Comparison of ENCODE assay signal across 1 cellular context in genomic region chr6:151322570-151322969, GRCh38.
TF ChIP-seq lines count a peak whose summit lies in the region.

No MANE protein-coding gene starts in this region.

TF ChIP-seq in HepG2, 621 proteins besides CTCF, POLR2A, EP300 and RAD21 (continued from another document):
- TF ChIP-seq, protein P1, sequence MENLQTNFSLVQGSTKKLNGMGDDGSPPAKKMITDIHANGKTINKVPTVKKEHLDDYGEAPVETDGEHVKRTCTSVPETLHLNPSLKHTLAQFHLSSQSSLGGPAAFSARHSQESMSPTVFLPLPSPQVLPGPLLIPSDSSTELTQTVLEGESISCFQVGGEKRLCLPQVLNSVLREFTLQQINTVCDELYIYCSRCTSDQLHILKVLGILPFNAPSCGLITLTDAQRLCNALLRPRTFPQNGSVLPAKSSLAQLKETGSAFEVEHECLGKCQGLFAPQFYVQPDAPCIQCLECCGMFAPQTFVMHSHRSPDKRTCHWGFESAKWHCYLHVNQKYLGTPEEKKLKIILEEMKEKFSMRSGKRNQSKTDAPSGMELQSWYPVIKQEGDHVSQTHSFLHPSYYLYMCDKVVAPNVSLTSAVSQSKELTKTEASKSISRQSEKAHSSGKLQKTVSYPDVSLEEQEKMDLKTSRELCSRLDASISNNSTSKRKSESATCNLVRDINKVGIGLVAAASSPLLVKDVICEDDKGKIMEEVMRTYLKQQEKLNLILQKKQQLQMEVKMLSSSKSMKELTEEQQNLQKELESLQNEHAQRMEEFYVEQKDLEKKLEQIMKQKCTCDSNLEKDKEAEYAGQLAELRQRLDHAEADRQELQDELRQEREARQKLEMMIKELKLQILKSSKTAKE (CRISPR knock-in tag; IDR thresholded peaks at IDR 0.05; ENCODE audit: borderline replicate concordance), result no peak
- TF ChIP-seq, protein P2, sequence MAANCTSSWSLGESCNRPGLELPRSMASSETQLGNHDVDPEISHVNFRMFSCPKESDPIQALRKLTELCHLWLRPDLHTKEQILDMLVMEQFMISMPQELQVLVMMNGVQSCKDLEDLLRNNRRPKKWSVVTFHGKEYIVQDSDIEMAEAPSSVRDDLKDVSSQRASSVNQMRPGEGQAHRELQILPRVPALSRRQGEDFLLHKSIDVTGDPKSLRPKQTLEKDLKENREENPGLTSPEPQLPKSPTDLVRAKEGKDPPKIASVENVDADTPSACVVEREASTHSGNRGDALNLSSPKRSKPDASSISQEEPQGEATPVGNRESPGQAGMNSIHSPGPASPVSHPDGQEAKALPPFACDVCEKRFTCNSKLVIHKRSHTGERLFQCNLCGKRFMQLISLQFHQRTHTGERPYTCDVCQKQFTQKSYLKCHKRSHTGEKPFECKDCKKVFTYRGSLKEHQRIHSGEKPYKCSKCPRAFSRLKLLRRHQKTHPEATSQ (CRISPR knock-in tag; IDR thresholded peaks at IDR 0.05; ENCODE audit: borderline replicate concordance), result no peak
- TF ChIP-seq, protein P3, sequence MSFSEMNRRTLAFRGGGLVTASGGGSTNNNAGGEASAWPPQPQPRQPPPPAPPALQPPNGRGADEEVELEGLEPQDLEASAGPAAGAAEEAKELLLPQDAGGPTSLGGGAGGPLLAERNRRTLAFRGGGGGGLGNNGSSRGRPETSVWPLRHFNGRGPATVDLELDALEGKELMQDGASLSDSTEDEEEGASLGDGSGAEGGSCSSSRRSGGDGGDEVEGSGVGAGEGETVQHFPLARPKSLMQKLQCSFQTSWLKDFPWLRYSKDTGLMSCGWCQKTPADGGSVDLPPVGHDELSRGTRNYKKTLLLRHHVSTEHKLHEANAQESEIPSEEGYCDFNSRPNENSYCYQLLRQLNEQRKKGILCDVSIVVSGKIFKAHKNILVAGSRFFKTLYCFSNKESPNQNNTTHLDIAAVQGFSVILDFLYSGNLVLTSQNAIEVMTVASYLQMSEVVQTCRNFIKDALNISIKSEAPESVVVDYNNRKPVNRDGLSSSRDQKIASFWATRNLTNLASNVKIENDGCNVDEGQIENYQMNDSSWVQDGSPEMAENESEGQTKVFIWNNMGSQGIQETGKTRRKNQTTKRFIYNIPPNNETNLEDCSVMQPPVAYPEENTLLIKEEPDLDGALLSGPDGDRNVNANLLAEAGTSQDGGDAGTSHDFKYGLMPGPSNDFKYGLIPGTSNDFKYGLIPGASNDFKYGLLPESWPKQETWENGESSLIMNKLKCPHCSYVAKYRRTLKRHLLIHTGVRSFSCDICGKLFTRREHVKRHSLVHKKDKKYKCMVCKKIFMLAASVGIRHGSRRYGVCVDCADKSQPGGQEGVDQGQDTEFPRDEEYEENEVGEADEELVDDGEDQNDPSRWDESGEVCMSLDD (CRISPR knock-in tag; IDR thresholded peaks at IDR 0.05; ENCODE audit: borderline replicate concordance), result no peak
- TF ChIP-seq PHF5A (CRISPR knock-in tag; IDR thresholded peaks at IDR 0.05; ENCODE audit: low read depth, unreplicated experiment) (no peak), ZNF547 (CRISPR knock-in tag; IDR thresholded peaks at IDR 0.05) (no peak), ZHX2 (IDR thresholded peaks at IDR 0.05; ENCODE audit: low read depth) (no peak), ZHX2 (CRISPR knock-in tag; IDR thresholded peaks at IDR 0.05; ENCODE audit: borderline replicate concordance) (no peak), TAF1 (CRISPR knock-in tag; IDR thresholded peaks at IDR 0.05) (no peak), SUZ12 (IDR thresholded peaks at IDR 0.05; ENCODE audit: low read depth, low read length) (no peak), KLF9 (CRISPR knock-in tag; IDR thresholded peaks at IDR 0.05; ENCODE audit: low read depth) (no peak), ZNF264 (CRISPR knock-in tag; IDR thresholded peaks at IDR 0.05) (no peak), ARID3A (IDR thresholded peaks at IDR 0.05; ENCODE audit: low read depth, low read length) (peak; percentile 30; the same call in 1 of the 2 replicates), RARG (CRISPR knock-in tag; IDR thresholded peaks at IDR 0.05; ENCODE audit: low read depth) (no peak), FOXP1 (IDR thresholded peaks at IDR 0.05) (no peak), FOXP1 (CRISPR knock-in tag; IDR thresholded peaks at IDR 0.05) (peak; percentile 58), ZNF354B (CRISPR knock-in tag; IDR thresholded peaks at IDR 0.05) (no peak), THAP11 (CRISPR knock-in tag; IDR thresholded peaks at IDR 0.05) (no peak), ZMYM3 (CRISPR knock-in tag; IDR thresholded peaks at IDR 0.05) (0 out of 2 replicates have a peak, but pooled peaks have one; percentile 27), ZNF7 (CRISPR knock-in tag; IDR thresholded peaks at IDR 0.05) (no peak), CEBPG (CRISPR knock-in tag; IDR thresholded peaks at IDR 0.05) (peak; percentile 67), ZNF777 (CRISPR knock-in tag; IDR thresholded peaks at IDR 0.05) (no peak), ATF3 (CRISPR knock-in tag; IDR thresholded peaks at IDR 0.05) (no peak), SOX6 (IDR thresholded peaks at IDR 0.05) (no peak), SOX6 (CRISPR knock-in tag; IDR thresholded peaks at IDR 0.05) (peak; percentile 46; the same call in 1 of the 2 replicates)
- TF ChIP-seq, protein P4, sequence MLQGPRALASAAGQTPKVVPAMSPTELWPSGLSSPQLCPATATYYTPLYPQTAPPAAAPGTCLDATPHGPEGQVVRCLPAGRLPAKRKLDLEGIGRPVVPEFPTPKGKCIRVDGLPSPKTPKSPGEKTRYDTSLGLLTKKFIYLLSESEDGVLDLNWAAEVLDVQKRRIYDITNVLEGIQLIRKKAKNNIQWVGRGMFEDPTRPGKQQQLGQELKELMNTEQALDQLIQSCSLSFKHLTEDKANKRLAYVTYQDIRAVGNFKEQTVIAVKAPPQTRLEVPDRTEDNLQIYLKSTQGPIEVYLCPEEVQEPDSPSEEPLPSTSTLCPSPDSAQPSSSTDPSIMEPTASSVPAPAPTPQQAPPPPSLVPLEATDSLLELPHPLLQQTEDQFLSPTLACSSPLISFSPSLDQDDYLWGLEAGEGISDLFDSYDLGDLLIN (CRISPR knock-in tag; IDR thresholded peaks at IDR 0.05; ENCODE audit: borderline replicate concordance), result no peak
